Comparison of ENCODE assay signal across 8 cellular contexts in the genomic region with DNA sequence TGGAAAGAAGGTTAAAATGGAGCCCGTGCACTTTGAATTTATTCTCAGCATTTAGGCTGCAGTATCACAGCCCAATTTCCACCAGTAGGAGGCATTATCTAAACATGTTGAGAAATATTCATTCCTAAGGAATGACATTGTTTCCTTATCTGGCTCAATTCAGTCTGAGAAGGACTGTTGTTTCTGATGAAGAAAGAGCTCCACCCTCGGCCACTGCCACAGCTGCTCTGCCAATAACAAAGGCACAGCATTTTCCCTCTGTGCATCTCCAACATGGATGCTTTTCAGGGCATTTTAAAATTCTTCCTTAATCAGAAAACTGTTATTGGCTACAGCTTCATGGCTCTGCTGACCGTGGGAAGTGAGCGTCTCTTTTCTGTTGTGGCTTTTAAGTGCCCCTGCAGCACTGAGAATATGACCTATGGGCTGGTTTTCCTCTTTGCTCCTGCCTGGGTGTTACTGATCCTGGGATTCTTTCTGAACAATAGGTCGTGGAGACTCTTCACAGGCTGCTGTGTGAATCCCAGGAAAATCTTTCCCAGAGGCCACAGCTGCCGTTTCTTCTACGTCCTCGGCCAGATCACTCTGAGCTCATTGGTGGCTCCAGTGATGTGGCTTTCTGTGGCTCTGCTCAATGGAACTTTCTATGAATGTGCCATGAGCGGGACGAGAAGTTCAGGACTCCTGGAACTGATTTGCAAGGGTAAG. TPM values are rescaled to one million over a fixed set of nuclear protein-coding genes. Genes with fewer than 3 reads are reported as not detected.
DNase-seq lines count a peak whose midpoint lies in the region; TF ChIP-seq lines count a peak whose summit lies in the region.

A gene with protein sequence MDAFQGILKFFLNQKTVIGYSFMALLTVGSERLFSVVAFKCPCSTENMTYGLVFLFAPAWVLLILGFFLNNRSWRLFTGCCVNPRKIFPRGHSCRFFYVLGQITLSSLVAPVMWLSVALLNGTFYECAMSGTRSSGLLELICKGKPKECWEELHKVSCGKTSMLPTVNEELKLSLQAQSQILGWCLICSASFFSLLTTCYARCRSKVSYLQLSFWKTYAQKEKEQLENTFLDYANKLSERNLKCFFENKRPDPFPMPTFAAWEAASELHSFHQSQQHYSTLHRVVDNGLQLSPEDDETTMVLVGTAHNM (plus strand): TSS at position 216 of the 708 bp plus-strand sequence. CDS start 58 bp downstream, at position 274.

- H3K4me3 ChIP-seq in DOHH2 (ENCODE audit: low read length) (no peak within 1 kb of the TSS), vagina (peak within 1 kb of the TSS; percentile 37 to 43)

- H4K20me1 ChIP-seq in DOHH2 (ENCODE audit: control insufficient read depth, insufficient read depth, low read depth, low read length): no peaks in the 10 kb centered on the region

- intact Hi-C loops in vagina (cut with DNase I): loop anchor here (5.0 kb wide), 1 partner anchor 119 kb away; no protein-coding TSS in a partner anchor
- intact Hi-C loops in activated CD4-positive, alpha-beta T cell treated with anti-CD3 and anti-CD28 coated beads, Interleukin-2, amount 10 ng/mL, durations not matched to agents 24 days and 14 days (cut with micrococcal nuclease): no loop called here

- no peak within 1 kb of the TSS for H3K27ac Mint-ChIP-seq in activated CD4-positive, alpha-beta T cell treated with anti-CD3 and anti-CD28 coated beads, Interleukin-2, amount 10 ng/mL, durations not matched to agents 24 days and 14 days

- H3K27me3 ChIP-seq in DOHH2 (ENCODE audit: control insufficient read depth, low read length) (peaks cover 9% of the 10 kb centered on the region), vagina (no peaks in the 10 kb centered on the region)

- H3K4me1 ChIP-seq in DOHH2 (ENCODE audit: control insufficient read depth, low read length) (no peaks in the 10 kb centered on the region), vagina (peaks cover 21% of the 10 kb centered on the region)

- peaks cover 38% of the 10 kb centered on the region for H3K27me3 Mint-ChIP-seq in activated CD4-positive, alpha-beta T cell treated with anti-CD3 and anti-CD28 coated beads, Interleukin-2, amount 10 ng/mL, durations not matched to agents 24 days and 14 days

- TF ChIP-seq CTCF in DOHH2 (IDR thresholded peaks at IDR 0.05; ENCODE audit: low read depth, low read length, poor library complexity, severe bottlenecking) (peak; percentile 30), vagina (IDR thresholded peaks at IDR 0.05) (peak; percentile 21 to 60 (median 51))

- H3K9me3 ChIP-seq in DOHH2 (ENCODE audit: control insufficient read depth, insufficient read depth, low read length): no peaks in the 10 kb centered on the region
- no peaks in the 10 kb centered on the region for H3K9me3 ChIP-seq in vagina

- H3K79me2 ChIP-seq in DOHH2 (ENCODE audit: control insufficient read depth, low read length): no peaks in the 10 kb centered on the region

- no peaks in the 10 kb centered on the region for H3F3A ChIP-seq in DOHH2 (ENCODE audit: control insufficient read depth, insufficient read depth)

- DNase-seq in MV-4-11 (lab: John Stamatoyannopoulos, UW): peak; percentile 24
- peak; percentile 97 for DNase-seq in dedifferentiated amniotic fluid mesenchymal stem cell (ENCODE audit: extremely low spot score)
- DNase-seq in medulla oblongata (ENCODE audit: extremely low spot score): peak; percentile 47
- no peak for DNase-seq in vagina (ENCODE audit: extremely low spot score in 2 of 2)
- DNase-seq in activated CD4-positive, alpha-beta T cell treated with anti-CD3 and anti-CD28 coated beads, Interleukin-2, amount 10 ng/mL, durations not matched to agents 24 days and 14 days: no peak
- DNase-seq in activated CD4-positive, alpha-beta T cell treated with anti-CD3 and anti-CD28 coated beads, Interleukin-2, amount 50 U/mL, for 48 hours: no peak
- no peak for DNase-seq in COR-L47 (lab: John Stamatoyannopoulos, UW)

- H3K4me3 Mint-ChIP-seq in activated CD4-positive, alpha-beta T cell treated with anti-CD3 and anti-CD28 coated beads, Interleukin-2, amount 10 ng/mL, durations not matched to agents 24 days and 14 days: no peak within 1 kb of the TSS

- no peaks in the 10 kb centered on the region for H3K9me2 ChIP-seq in DOHH2 (replicated peaks; ENCODE audit: control insufficient read depth, low read length)

- H3K9me3 Mint-ChIP-seq in activated CD4-positive, alpha-beta T cell treated with anti-CD3 and anti-CD28 coated beads, Interleukin-2, amount 10 ng/mL, durations not matched to agents 24 days and 14 days: peaks cover 13% of the 10 kb centered on the region

- H3K36me3 Mint-ChIP-seq in activated CD4-positive, alpha-beta T cell treated with anti-CD3 and anti-CD28 coated beads, Interleukin-2, amount 10 ng/mL, durations not matched to agents 24 days and 14 days (ENCODE audit: low read depth): no peaks in the 10 kb centered on the region

- H3K4me2 ChIP-seq in DOHH2 (ENCODE audit: low read length): no peak within 1 kb of the TSS

- peak in 1 of 2 donors; percentile 7 for TF ChIP-seq POLR2A in vagina (IDR thresholded peaks at IDR 0.05)

- H3K4me1 Mint-ChIP-seq in activated CD4-positive, alpha-beta T cell treated with anti-CD3 and anti-CD28 coated beads, Interleukin-2, amount 10 ng/mL, durations not matched to agents 24 days and 14 days: no peaks in the 10 kb centered on the region

- H3K27ac ChIP-seq in DOHH2 (ENCODE audit: low read depth, low read length) (no peak within 1 kb of the TSS), vagina (peak within 1 kb of the TSS; percentile 82)

- H3K36me3 ChIP-seq in DOHH2 (ENCODE audit: control insufficient read depth, low read length) (no peaks in the 10 kb centered on the region), vagina (no peaks in the 10 kb centered on the region)

RNA-seq across cellular contexts. Expression of the gene that starts here (rescaled TPM):
- 2.2 TPM for total RNA-seq in vagina
- not detected in 2 replicates for total RNA-seq in activated CD4-positive, alpha-beta T cell treated with anti-CD3 and anti-CD28 coated beads, Interleukin-2, amount 10 ng/mL, durations not matched to agents 24 days and 14 days

Comparison
In these comparisons a context has a peak if more than half of its experiments do, and no peak if none do; other contexts are left out.
1. DNase-seq: peak in MV-4-11 (single experiment), dedifferentiated amniotic fluid mesenchymal stem cell (single experiment) and medulla oblongata (single experiment); none in vagina (0 of 2), activated CD4-positive, alpha-beta T cell treated with anti-CD3 and anti-CD28 coated beads, Interleukin-2, amount 10 ng/mL, durations not matched to agents 24 days and 14 days (single experiment), activated CD4-positive, alpha-beta T cell treated with anti-CD3 and anti-CD28 coated beads, Interleukin-2, amount 50 U/mL, for 48 hours (0 of 2) and COR-L47 (single experiment).